ENCODE assay signal across 34 cellular contexts in the genomic region with DNA sequence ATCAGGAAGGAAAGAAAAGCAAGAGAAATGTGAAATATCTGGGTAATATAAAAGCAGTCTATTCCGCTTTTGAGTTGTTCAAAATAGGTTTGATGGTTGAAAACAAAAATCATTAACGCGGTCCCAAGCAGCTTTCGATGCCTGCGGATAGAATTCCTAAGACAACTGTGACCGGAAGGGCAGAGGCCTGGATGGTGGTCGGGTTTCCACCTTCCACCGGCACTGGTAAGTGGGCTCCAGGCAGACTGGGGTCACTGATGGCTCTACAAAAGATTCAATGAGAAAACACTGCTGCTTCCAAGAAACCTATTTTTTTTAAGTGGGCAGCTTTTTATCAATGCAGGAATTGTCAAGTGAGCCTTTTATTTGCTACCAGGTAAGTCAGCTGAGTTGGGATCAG.
"Had no signal": no experiment of that assay in that cellular context is flagged by ENCODE, and none has a peak within 500 bp of the region (broad histone marks: within the 10 kb centered on the region; RNA-seq: fewer than 3 reads in every experiment).

No MANE protein-coding gene starts in this region.

- H3K27me3 Mint-ChIP-seq: activated B cell treated with CpG ODN at 0.5 μM for 24 hours; activated CD4-positive, alpha-beta memory T cell treated with anti-CD3 and anti-CD28 coated beads for 36 hours had no signal

- DNase-seq: activated B cell treated with CpG ODN at 0.5 μM for 24 hours; activated CD4-positive, alpha-beta memory T cell treated with anti-CD3 and anti-CD28 coated beads for 36 hours; activated CD4-positive, alpha-beta T cell treated with anti-CD3 and anti-CD28 coated beads for 4 hours; activated CD4-positive, alpha-beta T cell treated with anti-CD3 and anti-CD28 coated beads, Interleukin-2, amount 50 U/mL, for 1 hour; activated CD4-positive, CD25-positive, alpha-beta regulatory T cell treated with anti-CD3 and anti-CD28 coated beads, Interleukin-2, amount 50 U/mL, for 72 hours; activated CD8-positive, alpha-beta memory T cell treated with anti-CD3 and anti-CD28 coated beads, Interleukin-2, amount 50 U/mL, for 4 hours; activated gamma-delta T cell treated with Interleukin-2 at 50 U/mL for 16 hours; activated naive CD4-positive, alpha-beta T cell treated with anti-CD3 and anti-CD28 coated beads for 36 hours; activated T-cell treated with anti-CD3 and anti-CD28 coated beads for 4 hours; activated T-cell treated with anti-CD3 and anti-CD28 coated beads, Interleukin-2, amount 50 U/mL, for 4 hours; amniotic stem cell; aorta; caudate nucleus; NCI-H1092 treated with DMSO at 0.1 percent for 48 hours; NCI-H1417; NCI-H146; NCI-H187; NCI-H2029 treated with DMSO at 0.1 percent for 48 hours; NCI-H2107; NCI-H2171; NCI-H510A; NCI-H526; NCI-H748 treated with DMSO at 0.1 percent for 48 hours; SHP77 treated with DMSO at 0.1 percent for 48 hours; SW 1271; T-helper 1 cell; T-helper 2 cell; T-helper 9 cell had no signal

- H3K27ac Mint-ChIP-seq: activated B cell treated with CpG ODN at 0.5 μM for 24 hours; activated CD4-positive, alpha-beta memory T cell treated with anti-CD3 and anti-CD28 coated beads for 36 hours; activated naive CD4-positive, alpha-beta T cell treated with anti-CD3 and anti-CD28 coated beads for 36 hours; activated T-helper 1 cell treated with anti-CD3 and anti-CD28 coated beads, Interleukin-12 subunit alpha, Interleukin-12 subunit beta, Interleukin-2, Interleukin-4 antibody, amounts not matched to agents 30 ng/mL and 10 ng/mL and 1 ng/mL, durations not matched to agents 14 hours and 24 hours and 36 hours had no signal

- H3K9me3 ChIP-seq: breast epithelium, SJSA1 had no signal

- H3K4me3 ChIP-seq: breast epithelium, K562, SJSA1 had no signal

- ATAC-seq: activated T-cell treated with anti-CD3 and anti-CD28 coated beads, Interleukin-2, amount 50 U/mL, for 4 hours; K562; Panc1 had no signal

- H3K36me3 ChIP-seq: breast epithelium had no signal

- H3K4me1 ChIP-seq: breast epithelium had no signal

- H3K9me3 Mint-ChIP-seq: activated B cell treated with CpG ODN at 0.5 μM for 24 hours; activated CD4-positive, alpha-beta memory T cell treated with anti-CD3 and anti-CD28 coated beads for 36 hours; activated naive CD4-positive, alpha-beta T cell treated with anti-CD3 and anti-CD28 coated beads for 36 hours; activated T-cell treated with anti-CD3 and anti-CD28 coated beads, Interleukin-2, amount 50 U/mL, for 4 hours; activated T-helper 1 cell treated with anti-CD3 and anti-CD28 coated beads, Interleukin-12 subunit alpha, Interleukin-12 subunit beta, Interleukin-2, Interleukin-4 antibody, amounts not matched to agents 30 ng/mL and 10 ng/mL and 1 ng/mL, durations not matched to agents 14 hours and 24 hours and 36 hours had no signal

- H3K4me1 Mint-ChIP-seq: activated B cell treated with CpG ODN at 0.5 μM for 24 hours had no signal

- FAIRE-seq: K562 had no signal

- H3K4me3 Mint-ChIP-seq: activated B cell treated with CpG ODN at 0.5 μM for 24 hours; activated CD4-positive, alpha-beta memory T cell treated with anti-CD3 and anti-CD28 coated beads for 36 hours; activated naive CD4-positive, alpha-beta T cell treated with anti-CD3 and anti-CD28 coated beads for 36 hours; activated T-cell treated with anti-CD3 and anti-CD28 coated beads, Interleukin-2, amount 50 U/mL, for 4 hours; activated T-helper 1 cell treated with anti-CD3 and anti-CD28 coated beads, Interleukin-12 subunit alpha, Interleukin-12 subunit beta, Interleukin-2, Interleukin-4 antibody, amounts not matched to agents 30 ng/mL and 10 ng/mL and 1 ng/mL, durations not matched to agents 14 hours and 24 hours and 36 hours had no signal

- H3K27me3 ChIP-seq: breast epithelium, SJSA1 had no signal

- H3K27ac ChIP-seq: breast epithelium, VCaP had no signal
